30 cellular contexts compared by ENCODE assay signal in genomic region chr3:12752111-12752510, GRCh38. TPM values are rescaled to one million over a fixed set of nuclear protein-coding genes. Genes with fewer than 3 reads are reported as not detected.
A peak's percentile ranks its signal among the peaks of the same experiment; 100 is the strongest.
DNase-seq lines count a peak whose midpoint lies in the region; ATAC-seq and TF ChIP-seq lines count a peak whose summit lies in the region.
"Had no signal": no experiment of that assay in that cellular context is flagged by ENCODE, and none has a peak within 500 bp of the region (broad histone marks: within the 10 kb centered on the region; RNA-seq: fewer than 3 reads in every experiment).

No MANE protein-coding gene starts in this region.

- no CpG with 5 or more reads among the region's 3 CpGs for WGBS in IMR-90 (ENCODE audit: extremely low coverage in 2 of 2, insufficient read length in 1 of 2), 2 experiments

- H3K4ac ChIP-seq in IMR-90 (ENCODE audit: low read depth, low read length): no peak overlapping the region

- no peak overlapping the region for H3K9ac ChIP-seq in IMR-90 (ENCODE audit: low read depth, low read length)

- no peak overlapping the region for H2BK5ac ChIP-seq in IMR-90 (ENCODE audit: low read depth, low read length, poor library complexity, severe bottlenecking)

- no peak overlapping the region for H4K8ac ChIP-seq in IMR-90 (ENCODE audit: low read depth in 2 of 2, low read length in 2 of 2)

- TF ChIP-seq CTCF in IMR-90 (conservative IDR thresholded peaks at IDR 0.05; ENCODE audit: low read depth, low read length): no peak
- no peak for TF ChIP-seq CTCF in chondrocyte (IDR thresholded peaks at IDR 0.05)
- no peak for TF ChIP-seq CTCF in progenitor cell of endocrine pancreas (IDR thresholded peaks at IDR 0.05; ENCODE audit: unreplicated experiment)
- no peak for TF ChIP-seq CTCF in A673 (conservative IDR thresholded peaks at IDR 0.05; ENCODE audit: low read depth, low read length)

- H3K4me3 ChIP-seq in IMR-90 (ENCODE audit: insufficient read depth, low read depth, low read length): no peak overlapping the region
- H3K4me3 ChIP-seq in A673 (ENCODE audit: low read depth, low read length, poor library complexity, severe bottlenecking): no peak overlapping the region
- H3K4me3 ChIP-seq: breast epithelium, K562, lower lobe of right lung, mucosa of descending colon, SJSA1, suprapubic skin, upper lobe of right lung had no signal

- no peak overlapping the region for H2BK15ac ChIP-seq in IMR-90 (ENCODE audit: low read depth, low read length)

- H4K91ac ChIP-seq in IMR-90 (ENCODE audit: insufficient read depth, low read depth, low read length): no peak overlapping the region

- H3K36me3 Mint-ChIP-seq in chondrocyte (ENCODE audit: low read depth): no peaks in the 10 kb centered on the region
- no peaks in the 10 kb centered on the region for H3K36me3 Mint-ChIP-seq in progenitor cell of endocrine pancreas (ENCODE audit: insufficient read depth)
- H3K36me3 Mint-ChIP-seq: activated naive CD4-positive, alpha-beta T cell treated with anti-CD3 and anti-CD28 coated beads, Interleukin-2, amount 50 U/mL, for 24 hours; natural killer cell had no signal

- ATAC-seq in IMR-90 (ENCODE audit: low read depth) (no peak), GM18909 (IDR thresholded peaks at IDR 0.05; ENCODE audit: poor library complexity, unreplicated experiment) (no peak)
- ATAC-seq: K562, lower lobe of right lung, mucosa of descending colon, natural killer cell, upper lobe of right lung had no signal

- H3K36me3 ChIP-seq in IMR-90 (ENCODE audit: control insufficient read depth, insufficient read depth, low read length): no peaks in the 10 kb centered on the region
- no peaks in the 10 kb centered on the region for H3K36me3 ChIP-seq in A673 (ENCODE audit: insufficient read depth, low read length, poor library complexity, severe bottlenecking)
- H3K36me3 ChIP-seq: breast epithelium, lower lobe of right lung, SJSA1, suprapubic skin, upper lobe of right lung, WERI-Rb-1 had no signal

- H2AFZ ChIP-seq in IMR-90 (replicated peaks; ENCODE audit: low read length, poor library complexity): no peak overlapping the region

- H3K4me2 ChIP-seq in IMR-90 (ENCODE audit: low read depth, low read length): no peak overlapping the region

- H3K4me3 Mint-ChIP-seq in chondrocyte (ENCODE audit: unreplicated experiment): no peak overlapping the region
- no peak overlapping the region for H3K4me3 Mint-ChIP-seq in progenitor cell of endocrine pancreas (ENCODE audit: low read depth)
- H3K4me3 Mint-ChIP-seq: activated CD4-positive, alpha-beta T cell treated with anti-CD3 and anti-CD28 coated beads, Interleukin-2, amount 10 ng/mL, durations not matched to agents 24 days and 14 days; activated naive CD4-positive, alpha-beta T cell treated with anti-CD3 and anti-CD28 coated beads, Interleukin-2, amount 50 U/mL, for 24 hours; natural killer cell had no signal

- dilution Hi-C loops in IMR-90 (cut with HindIII; ENCODE audit: low sequenced_read_pairs, unreplicated experiment): no loop called here

- H2BK20ac ChIP-seq in IMR-90 (ENCODE audit: low read depth, low read length): no peak overlapping the region; the same call in 1 of the 2 replicates

- in situ Hi-C loops in IMR-90 (cut with MboI; ENCODE audit: low sequenced_read_pairs): no loop called here

- TF ChIP-seq RAD21 in IMR-90 (IDR thresholded peaks at IDR 0.05; ENCODE audit: low read length): no peak

- no peak overlapping the region for H2BK120ac ChIP-seq in IMR-90 (ENCODE audit: low read depth, low read length)

- BruUV-seq in IMR-90 (replicated peaks; lab: Mats Ljungman, UMichigan): no TSS peak
- BruUV-seq in A673 (replicated peaks; lab: Mats Ljungman, UMichigan): no TSS peak

- H3K27me3 ChIP-seq in IMR-90 (ENCODE audit: control insufficient read depth, insufficient read depth, low read length) (no peaks in the 10 kb centered on the region), A673 (replicated peaks; ENCODE audit: insufficient read depth, low read depth, low read length, poor library complexity) (no peaks in the 10 kb centered on the region)
- H3K27me3 ChIP-seq: breast epithelium, SJSA1, suprapubic skin, upper lobe of right lung had no signal

- no peaks in the 10 kb centered on the region for H3K9me3 ChIP-seq in IMR-90 (ENCODE audit: control insufficient read depth, insufficient read depth, low read length)
- no peaks in the 10 kb centered on the region for H3K9me3 ChIP-seq in A673 (ENCODE audit: low read depth, low read length, poor library complexity, severe bottlenecking)
- H3K9me3 ChIP-seq: breast epithelium, Caco-2, lower lobe of right lung, mucosa of descending colon, SJSA1, suprapubic skin, upper lobe of right lung had no signal

- H4K20me1 ChIP-seq in IMR-90 (ENCODE audit: insufficient read depth, low read length): no peaks in the 10 kb centered on the region

- H4K5ac ChIP-seq in IMR-90 (ENCODE audit: low read depth, low read length): no peak overlapping the region

- H2AK9ac ChIP-seq in IMR-90 (replicated peaks; ENCODE audit: low read depth, low read length, poor library complexity): no peak overlapping the region

- H3K23ac ChIP-seq in IMR-90 (ENCODE audit: low read depth, low read length): no peak overlapping the region

- peaks cover 10% of the 10 kb centered on the region for H3K9me1 ChIP-seq in IMR-90 (ENCODE audit: insufficient read depth, low read length)

- peaks cover 9% of the 10 kb centered on the region for H3K4me1 ChIP-seq in IMR-90 (ENCODE audit: control insufficient read depth, insufficient read depth, low read length)
- no peaks in the 10 kb centered on the region for H3K4me1 ChIP-seq in A673 (ENCODE audit: insufficient read depth, low read length, poor library complexity, severe bottlenecking)
- H3K4me1 ChIP-seq: breast epithelium, upper lobe of right lung had no signal

- H3K27me3 Mint-ChIP-seq in chondrocyte (ENCODE audit: low read depth) (no peaks in the 10 kb centered on the region), progenitor cell of endocrine pancreas (peaks cover 8% of the 10 kb centered on the region)

- H3K79me1 ChIP-seq in IMR-90 (ENCODE audit: low read depth in 1 of 2, low read length in 2 of 2): no peaks in the 10 kb centered on the region

- no peak overlapping the region for H3K56ac ChIP-seq in IMR-90 (ENCODE audit: extremely low read depth, insufficient read depth, low read length)

- POLR2A ChIA-PET in IMR-90 (lab: Charles Lee; ENCODE audit: unreplicated experiment) (no interaction called here), A673 (lab: Charles Lee; ENCODE audit: low non-redundant PET) (no interaction called here)

- intact Hi-C loops in IMR-90 (cut with micrococcal nuclease) (no loop called here), A673 (cut with micrococcal nuclease; ENCODE audit: unreplicated experiment) (no loop called here)

- H3K27ac Mint-ChIP-seq in chondrocyte (ENCODE audit: unreplicated experiment) (peak overlapping the region; percentile 29), progenitor cell of endocrine pancreas (peak overlapping the region; percentile 11)
- H3K27ac Mint-ChIP-seq: activated CD4-positive, alpha-beta T cell treated with anti-CD3 and anti-CD28 coated beads, Interleukin-2, amount 10 ng/mL, durations not matched to agents 24 days and 14 days; activated naive CD4-positive, alpha-beta T cell treated with anti-CD3 and anti-CD28 coated beads, Interleukin-2, amount 50 U/mL, for 24 hours; natural killer cell had no signal

- H2AK5ac ChIP-seq in IMR-90 (ENCODE audit: low read depth, low read length): no peak overlapping the region

- TF ChIP-seq POLR2A in IMR-90 (IDR thresholded peaks at IDR 0.05; ENCODE audit: low read depth, low read length): no peak

- H3K4me1 Mint-ChIP-seq in chondrocyte (ENCODE audit: low read depth) (peaks cover 26% of the 10 kb centered on the region), progenitor cell of endocrine pancreas (ENCODE audit: low read depth) (no peaks in the 10 kb centered on the region)

- 0 out of 2 replicates have a peak overlapping the region, but pooled peaks have one; percentile 48 for H3K14ac ChIP-seq in IMR-90 (replicated peaks; ENCODE audit: low read depth, low read length)

- H3K9me3 Mint-ChIP-seq in chondrocyte (ENCODE audit: low read depth): no peaks in the 10 kb centered on the region
- no peaks in the 10 kb centered on the region for H3K9me3 Mint-ChIP-seq in progenitor cell of endocrine pancreas (ENCODE audit: low read depth)
- H3K9me3 Mint-ChIP-seq: activated CD4-positive, alpha-beta T cell treated with anti-CD3 and anti-CD28 coated beads, Interleukin-2, amount 10 ng/mL, durations not matched to agents 24 days and 14 days; activated naive CD4-positive, alpha-beta T cell treated with anti-CD3 and anti-CD28 coated beads, Interleukin-2, amount 50 U/mL, for 24 hours; natural killer cell had no signal

- H3K27ac ChIP-seq in IMR-90 (ENCODE audit: insufficient read depth, low read length) (no peak overlapping the region), A673 (ENCODE audit: low read depth, low read length, poor library complexity, severe bottlenecking) (no peak overlapping the region)
- H3K27ac ChIP-seq: breast epithelium, C4-2B, lower lobe of right lung, SJSA1, suprapubic skin, upper lobe of right lung, WERI-Rb-1 had no signal

- H3K18ac ChIP-seq in IMR-90 (ENCODE audit: low read depth, low read length): no peak overlapping the region

- DNase-seq in ELR (ENCODE audit: low read depth) (peak; percentile 64), IMR-90 (peak; percentile 21), chondrocyte (ENCODE audit: low spot score) (no peak), progenitor cell of endocrine pancreas (ENCODE audit: low spot score, unreplicated experiment) (no peak), A673 (ENCODE audit: low spot score) (no peak), HT-29 (ENCODE audit: low spot score) (no peak)
- DNase-seq: activated CD4-positive, alpha-beta T cell treated with anti-CD3 and anti-CD28 coated beads, Interleukin-2, amount 10 ng/mL, durations not matched to agents 24 days and 14 days; Caco-2; GF-D8; head of caudate nucleus; lower lobe of right lung; mucosa of descending colon; natural killer cell; NCI-H2029; NK-92 treated with Interleukin-12 subunit alpha and Interleukin-12 subunit beta, amount 100 ng/mL, for 24 hours; occipital lobe; small intestine; stimulated activated naive CD4-positive, alpha-beta T cell treated with Interleukin-2 at 50 U/mL for 16 hours; T1000; upper lobe of right lung; WERI-Rb-1 had no signal

- CTCF ChIA-PET in IMR-90 (lab: Yijun Ruan, JAX) (no interaction called here), A673 (lab: Charles Lee) (no interaction called here)

RNA-seq across cellular contexts. Expression of gene TMEM40, which starts 6.9 kb away (rescaled TPM):
- total RNA-seq in IMR-90 (2012; rRNA removed): not detected in 2 replicates
- 0.27 and 0.29 TPM in 2 replicates for polyA plus RNA-seq in IMR-90 (2012; rRNA removed)
- 0.14 and 0.24 TPM in 2 replicates for polyA plus RNA-seq in IMR-90 (2012; cell fraction: cytosol; rRNA removed)
- polyA plus RNA-seq in IMR-90 (2012; cell fraction: nucleus; rRNA removed; ENCODE audit: low replicate concordance): 0.13 and 0.24 TPM in 2 replicates
- total RNA-seq in chondrocyte: not detected in 3 replicates
- 0.36 TPM in 1 of 2 replicates, not detected in the other for total RNA-seq in progenitor cell of endocrine pancreas
- total RNA-seq in A673 (2021): not detected in 2 replicates
- not detected in 2 replicates for total RNA-seq in HT-29 (2014; rRNA removed; shearing (Covaris generic))
- total RNA-seq: activated CD4-positive, alpha-beta T cell treated with anti-CD3 and anti-CD28 coated beads, Interleukin-2, amount 10 ng/mL, durations not matched to agents 24 days and 14 days; activated CD8-positive, alpha-beta memory T cell treated with anti-CD3 and anti-CD28 coated beads for 36 hours; HT1080; K562; mucosa of descending colon; occipital lobe; SJSA1; upper lobe of right lung had no signal

RNA-seq across cellular contexts. Expression of gene CAND2, which starts 44.4 kb away (rescaled TPM):
- 2.5 and 2.9 TPM in 2 replicates for total RNA-seq in IMR-90 (2012; rRNA removed)
- polyA plus RNA-seq in IMR-90 (2012; rRNA removed): 4.9 and 5.7 TPM in 2 replicates
- 4.3 and 7.4 TPM in 2 replicates for polyA plus RNA-seq in IMR-90 (2012; cell fraction: cytosol; rRNA removed)
- polyA plus RNA-seq in IMR-90 (2012; cell fraction: nucleus; rRNA removed; ENCODE audit: low replicate concordance): 11.5 and 21.5 TPM in 2 replicates
- total RNA-seq in chondrocyte: 11.3 to 15.7 TPM (median 12.0 TPM) in 3 replicates
- total RNA-seq in progenitor cell of endocrine pancreas: 7.9 and 11.0 TPM in 2 replicates
- total RNA-seq in A673 (2021): 7.6 and 8.2 TPM in 2 replicates
- total RNA-seq in HT-29 (2014; rRNA removed; shearing (Covaris generic)): not detected in 2 replicates
- total RNA-seq: Caco-2 had no signal

Comparison
In these comparisons a context has a peak if more than half of its experiments do, and no peak if none do; other contexts are left out.
1. DNase-seq: peak in ELR (single experiment) and IMR-90 (single experiment); none in chondrocyte (single experiment), progenitor cell of endocrine pancreas (single experiment), A673 (single experiment) and HT-29 (single experiment).